ENCODE assay signal across 13 cellular contexts in genomic region chr10:60662917-60663614, GRCh38.
DNase-seq lines count a peak whose midpoint lies in the region; ATAC-seq and TF ChIP-seq lines count a peak whose summit lies in the region.
"Had no signal": no experiment of that assay in that cellular context is flagged by ENCODE, and none has a peak within 500 bp of the region (broad histone marks: within the 10 kb centered on the region; RNA-seq: fewer than 3 reads in every experiment).

No MANE protein-coding gene starts in this region.

- TF ChIP-seq CTCF in astrocyte of the spinal cord (IDR thresholded peaks at IDR 0.05; ENCODE audit: low read depth, low read length) (no peak), mesothelial cell of epicardium (IDR thresholded peaks at IDR 0.05; ENCODE audit: unreplicated experiment) (no peak)

- no peaks in the 10 kb centered on the region for H3K9me3 ChIP-seq in Karpas-422 (ENCODE audit: low read length)
- H3K9me3 ChIP-seq in naive thymus-derived CD4-positive, alpha-beta T cell (ENCODE audit: control insufficient read depth in 2 of 3, low read length in 3 of 3) = peaks cover 0 to 4% (median 0%) of the 10 kb centered on the region in 3 experiments

- H3K9ac ChIP-seq in Karpas-422 (ENCODE audit: low read length) = no peak overlapping the region
- H3K9ac ChIP-seq: KMS-11 had no signal

- DNase-seq in EL (peak; percentile 44), Karpas-422 (peak; percentile 43), astrocyte of the spinal cord (ENCODE audit: low read depth, low spot score) (peak; percentile 65), cerebellar nuclear complex (lab: John Stamatoyannopoulos, UW) (no peak), mesothelial cell of epicardium (ENCODE audit: low spot score in 2 of 2, unreplicated experiment in 2 of 2) (no peak)
- DNase-seq in naive thymus-derived CD4-positive, alpha-beta T cell = no peak
- DNase-seq in activated T-helper 2 cell treated with anti-CD3 and anti-CD28 coated beads, Interferon-gamma antibody, Interleukin-2, Interleukin-4, amounts not matched to agents 10 μg/mL and 5 μg/mL and 100 μg/mL, durations not matched to agents 14 hours and 24 hours and 36 hours (ENCODE audit: low spot score) = no peak
- DNase-seq: activated effector memory CD4-positive, alpha-beta T cell treated with Interleukin-2 at 50 U/mL for 16 hours; dorsolateral prefrontal cortex; NCI-H82; T-helper 9 cell had no signal

- CTCF ChIA-PET in naive thymus-derived CD4-positive, alpha-beta T cell (lab: Charles Lee) = interaction anchor here (0.7 kb wide), 1 partner anchor 105 kb away, joined by 3 read pairs; no protein-coding TSS in a partner anchor

- H3K4me3 ChIP-seq in Karpas-422 (ENCODE audit: low read length) (no peak overlapping the region), astrocyte of the spinal cord (ENCODE audit: low read depth, low read length) (no peak overlapping the region)
- H3K4me3 ChIP-seq in naive thymus-derived CD4-positive, alpha-beta T cell (ENCODE audit: low read length) = no peak overlapping the region
- H3K4me3 ChIP-seq: dorsolateral prefrontal cortex had no signal

- no peaks in the 10 kb centered on the region for H3K4me1 ChIP-seq in Karpas-422 (ENCODE audit: low read length)
- H3K4me1 ChIP-seq in naive thymus-derived CD4-positive, alpha-beta T cell (ENCODE audit: control insufficient read depth in 2 of 2, insufficient read depth in 2 of 2, low read length in 2 of 2) = peaks cover 0 to 16% of the 10 kb centered on the region in 2 donors

- H3K27ac ChIP-seq in Karpas-422 (ENCODE audit: low read length) = no peak overlapping the region
- no peak overlapping the region for H3K27ac ChIP-seq in naive thymus-derived CD4-positive, alpha-beta T cell (ENCODE audit: low read depth, low read length)
- H3K27ac ChIP-seq: dorsolateral prefrontal cortex, KMS-11 had no signal

- H2AFZ ChIP-seq in Karpas-422 (ENCODE audit: low read length) = no peak overlapping the region

- no peaks in the 10 kb centered on the region for H3K27me3 Mint-ChIP-seq in naive thymus-derived CD4-positive, alpha-beta T cell
- no peaks in the 10 kb centered on the region for H3K27me3 Mint-ChIP-seq in activated T-helper 2 cell treated with anti-CD3 and anti-CD28 coated beads, Interferon-gamma antibody, Interleukin-2, Interleukin-4, amounts not matched to agents 10 μg/mL and 5 μg/mL and 100 μg/mL, durations not matched to agents 14 hours and 24 hours and 36 hours (ENCODE audit: low read depth)
- no peaks in the 10 kb centered on the region for H3K27me3 Mint-ChIP-seq in mesothelial cell of epicardium (ENCODE audit: low read depth)

- no peaks in the 10 kb centered on the region for H3K79me2 ChIP-seq in Karpas-422 (ENCODE audit: low read length)

- H3K4me2 ChIP-seq in Karpas-422 (ENCODE audit: low read depth, low read length, poor library complexity, severe bottlenecking) = no peak overlapping the region
- H3K4me2 ChIP-seq: KMS-11 had no signal

- POLR2A ChIA-PET in naive thymus-derived CD4-positive, alpha-beta T cell (lab: Charles Lee) = no interaction called here

- in situ Hi-C loops in astrocyte of the spinal cord (cut with HindIII; ENCODE audit: low sequenced_read_pairs) = no loop called here

- H3K9me2 ChIP-seq in Karpas-422 (replicated peaks; ENCODE audit: insufficient read depth, low read length) = no peaks in the 10 kb centered on the region

- H3K9me3 Mint-ChIP-seq in naive thymus-derived CD4-positive, alpha-beta T cell = peaks cover 0 to 15% (median 0%) of the 10 kb centered on the region in 11 donors
- peaks cover 8% of the 10 kb centered on the region for H3K9me3 Mint-ChIP-seq in activated T-helper 2 cell treated with anti-CD3 and anti-CD28 coated beads, Interferon-gamma antibody, Interleukin-2, Interleukin-4, amounts not matched to agents 10 μg/mL and 5 μg/mL and 100 μg/mL, durations not matched to agents 14 hours and 24 hours and 36 hours
- H3K9me3 Mint-ChIP-seq in mesothelial cell of epicardium = peaks cover 25% of the 10 kb centered on the region

- peaks cover 23 to 68% (median 48%) of the 10 kb centered on the region in 7 donors for H3K4me1 Mint-ChIP-seq in naive thymus-derived CD4-positive, alpha-beta T cell
- H3K4me1 Mint-ChIP-seq in activated T-helper 2 cell treated with anti-CD3 and anti-CD28 coated beads, Interferon-gamma antibody, Interleukin-2, Interleukin-4, amounts not matched to agents 10 μg/mL and 5 μg/mL and 100 μg/mL, durations not matched to agents 14 hours and 24 hours and 36 hours (ENCODE audit: low read depth) = peaks cover 12% of the 10 kb centered on the region
- peaks cover 14% of the 10 kb centered on the region for H3K4me1 Mint-ChIP-seq in mesothelial cell of epicardium
- H3K4me1 Mint-ChIP-seq: nephron had no signal

- H3K27me3 ChIP-seq in Karpas-422 (ENCODE audit: low read length) = no peaks in the 10 kb centered on the region
- no peaks in the 10 kb centered on the region for H3K27me3 ChIP-seq in naive thymus-derived CD4-positive, alpha-beta T cell (ENCODE audit: control insufficient read depth in 2 of 2, insufficient read depth in 2 of 2, low read length in 2 of 2)

- H3K27ac Mint-ChIP-seq in naive thymus-derived CD4-positive, alpha-beta T cell = peak overlapping the region in 3 of 9 donors; percentile 3 to 46 (median 42)
- H3K27ac Mint-ChIP-seq in activated T-helper 2 cell treated with anti-CD3 and anti-CD28 coated beads, Interferon-gamma antibody, Interleukin-2, Interleukin-4, amounts not matched to agents 10 μg/mL and 5 μg/mL and 100 μg/mL, durations not matched to agents 14 hours and 24 hours and 36 hours = no peak overlapping the region
- H3K27ac Mint-ChIP-seq in mesothelial cell of epicardium = no peak overlapping the region
- H3K27ac Mint-ChIP-seq: nephron had no signal

- peak overlapping the region in 3 of 10 donors; percentile 32 to 53 (median 46) for H3K4me3 Mint-ChIP-seq in naive thymus-derived CD4-positive, alpha-beta T cell
- no peak overlapping the region for H3K4me3 Mint-ChIP-seq in activated T-helper 2 cell treated with anti-CD3 and anti-CD28 coated beads, Interferon-gamma antibody, Interleukin-2, Interleukin-4, amounts not matched to agents 10 μg/mL and 5 μg/mL and 100 μg/mL, durations not matched to agents 14 hours and 24 hours and 36 hours (ENCODE audit: low read depth)
- H3K4me3 Mint-ChIP-seq in mesothelial cell of epicardium = no peak overlapping the region
- H3K4me3 Mint-ChIP-seq: nephron had no signal

- H3K36me3 ChIP-seq in Karpas-422 (ENCODE audit: insufficient read depth, low read length) = no peaks in the 10 kb centered on the region
- H3K36me3 ChIP-seq in naive thymus-derived CD4-positive, alpha-beta T cell (ENCODE audit: control insufficient read depth in 2 of 3, insufficient read depth in 3 of 3, low read length in 3 of 3) = no peaks in the 10 kb centered on the region

- peaks cover 0 to 30% (median 16%) of the 10 kb centered on the region in 5 donors for H3K36me3 Mint-ChIP-seq in naive thymus-derived CD4-positive, alpha-beta T cell
- H3K36me3 Mint-ChIP-seq in activated T-helper 2 cell treated with anti-CD3 and anti-CD28 coated beads, Interferon-gamma antibody, Interleukin-2, Interleukin-4, amounts not matched to agents 10 μg/mL and 5 μg/mL and 100 μg/mL, durations not matched to agents 14 hours and 24 hours and 36 hours (ENCODE audit: low read depth) = no peaks in the 10 kb centered on the region
- peaks cover 22% of the 10 kb centered on the region for H3K36me3 Mint-ChIP-seq in mesothelial cell of epicardium

- H4K20me1 ChIP-seq in Karpas-422 (ENCODE audit: insufficient read depth, low read depth, low read length) = no peaks in the 10 kb centered on the region

- peak; percentile 69 for ATAC-seq in naive thymus-derived CD4-positive, alpha-beta T cell

- intact Hi-C loops in naive thymus-derived CD4-positive, alpha-beta T cell (cut with micrococcal nuclease) = loop anchor here in 1 of 2 donors (5.0 kb wide), 1 partner anchor 49 kb away; no protein-coding TSS in a partner anchor
- intact Hi-C loops in activated T-helper 2 cell treated with anti-CD3 and anti-CD28 coated beads, Interferon-gamma antibody, Interleukin-2, Interleukin-4, amounts not matched to agents 10 μg/mL and 5 μg/mL and 100 μg/mL, durations not matched to agents 14 hours and 24 hours and 36 hours (cut with micrococcal nuclease) = no loop called here

Comparison
In these comparisons a context has a peak if more than half of its experiments do, and no peak if none do; other contexts are left out.
1. DNase-seq: peak in EL (single experiment), Karpas-422 (single experiment) and astrocyte of the spinal cord (single experiment); none in naive thymus-derived CD4-positive, alpha-beta T cell (0 of 9), cerebellar nuclear complex (0 of 2), activated T-helper 2 cell treated with anti-CD3 and anti-CD28 coated beads, Interferon-gamma antibody, Interleukin-2, Interleukin-4, amounts not matched to agents 10 μg/mL and 5 μg/mL and 100 μg/mL, durations not matched to agents 14 hours and 24 hours and 36 hours (single experiment) and mesothelial cell of epicardium (0 of 2).